In the genomic region with DNA sequence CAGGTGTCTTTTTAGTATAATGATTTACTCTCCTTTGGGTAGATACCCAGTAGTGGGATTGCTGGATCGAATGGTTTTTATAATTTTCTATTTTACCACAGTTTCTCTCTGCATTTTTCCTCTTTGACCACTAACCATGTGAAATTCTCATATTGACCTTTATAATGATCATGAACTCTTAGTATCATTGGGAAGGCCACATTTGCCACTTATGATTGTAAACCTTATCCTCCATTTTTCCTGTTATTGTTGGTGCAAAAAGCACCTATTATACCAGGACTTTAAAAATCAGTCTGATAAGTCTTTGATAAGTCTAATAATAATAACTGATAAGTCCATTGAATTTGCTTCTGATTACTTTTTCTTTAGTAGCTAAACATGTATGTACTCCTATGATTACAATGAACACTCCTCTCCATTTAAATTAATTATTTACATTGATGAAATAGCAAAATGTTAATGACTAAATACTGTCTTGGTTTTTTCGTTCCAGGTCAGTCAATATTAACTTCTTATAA, we compare ENCODE assay signal across 1 cellular context.
TF ChIP-seq lines count a peak whose summit lies in the region.

No MANE protein-coding gene starts in this region.

TF ChIP-seq in WTC11, 78 proteins besides CTCF, POLR2A, EP300 and RAD21 (continued from another document):
- TF ChIP-seq, protein P1, sequence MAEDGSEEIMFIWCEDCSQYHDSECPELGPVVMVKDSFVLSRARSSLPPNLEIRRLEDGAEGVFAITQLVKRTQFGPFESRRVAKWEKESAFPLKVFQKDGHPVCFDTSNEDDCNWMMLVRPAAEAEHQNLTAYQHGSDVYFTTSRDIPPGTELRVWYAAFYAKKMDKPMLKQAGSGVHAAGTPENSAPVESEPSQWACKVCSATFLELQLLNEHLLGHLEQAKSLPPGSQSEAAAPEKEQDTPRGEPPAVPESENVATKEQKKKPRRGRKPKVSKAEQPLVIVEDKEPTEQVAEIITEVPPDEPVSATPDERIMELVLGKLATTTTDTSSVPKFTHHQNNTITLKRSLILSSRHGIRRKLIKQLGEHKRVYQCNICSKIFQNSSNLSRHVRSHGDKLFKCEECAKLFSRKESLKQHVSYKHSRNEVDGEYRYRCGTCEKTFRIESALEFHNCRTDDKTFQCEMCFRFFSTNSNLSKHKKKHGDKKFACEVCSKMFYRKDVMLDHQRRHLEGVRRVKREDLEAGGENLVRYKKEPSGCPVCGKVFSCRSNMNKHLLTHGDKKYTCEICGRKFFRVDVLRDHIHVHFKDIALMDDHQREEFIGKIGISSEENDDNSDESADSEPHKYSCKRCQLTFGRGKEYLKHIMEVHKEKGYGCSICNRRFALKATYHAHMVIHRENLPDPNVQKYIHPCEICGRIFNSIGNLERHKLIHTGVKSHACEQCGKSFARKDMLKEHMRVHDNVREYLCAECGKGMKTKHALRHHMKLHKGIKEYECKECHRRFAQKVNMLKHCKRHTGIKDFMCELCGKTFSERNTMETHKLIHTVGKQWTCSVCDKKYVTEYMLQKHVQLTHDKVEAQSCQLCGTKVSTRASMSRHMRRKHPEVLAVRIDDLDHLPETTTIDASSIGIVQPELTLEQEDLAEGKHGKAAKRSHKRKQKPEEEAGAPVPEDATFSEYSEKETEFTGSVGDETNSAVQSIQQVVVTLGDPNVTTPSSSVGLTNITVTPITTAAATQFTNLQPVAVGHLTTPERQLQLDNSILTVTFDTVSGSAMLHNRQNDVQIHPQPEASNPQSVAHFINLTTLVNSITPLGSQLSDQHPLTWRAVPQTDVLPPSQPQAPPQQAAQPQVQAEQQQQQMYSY (CRISPR knock-in tag; IDR thresholded peaks at IDR 0.05) = no peak
- TF ChIP-seq ZNF416 (CRISPR knock-in tag; IDR thresholded peaks at IDR 0.05) (no peak), FOXK1 (CRISPR knock-in tag; IDR thresholded peaks at IDR 0.05) (no peak)
- TF ChIP-seq, protein P2, sequence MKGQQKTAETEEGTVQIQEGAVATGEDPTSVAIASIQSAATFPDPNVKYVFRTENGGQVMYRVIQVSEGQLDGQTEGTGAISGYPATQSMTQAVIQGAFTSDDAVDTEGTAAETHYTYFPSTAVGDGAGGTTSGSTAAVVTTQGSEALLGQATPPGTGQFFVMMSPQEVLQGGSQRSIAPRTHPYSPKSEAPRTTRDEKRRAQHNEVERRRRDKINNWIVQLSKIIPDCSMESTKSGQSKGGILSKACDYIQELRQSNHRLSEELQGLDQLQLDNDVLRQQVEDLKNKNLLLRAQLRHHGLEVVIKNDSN (CRISPR knock-in tag; IDR thresholded peaks at IDR 0.05) = no peak
